ENCODE assay signal across 23 cellular contexts in genomic region chr12:19665105-19665900, GRCh38.
A peak's percentile ranks its signal among the peaks of the same experiment; 100 is the strongest.
DNase-seq lines count a peak whose midpoint lies in the region; ATAC-seq and TF ChIP-seq lines count a peak whose summit lies in the region.
"Had no signal": no experiment of that assay in that cellular context is flagged by ENCODE, and none has a peak within 500 bp of the region (broad histone marks: within the 10 kb centered on the region; RNA-seq: fewer than 3 reads in every experiment).

No MANE protein-coding gene starts in this region.

- intact Hi-C loops in aorta (cut with DNase I): loop anchor here in 1 of 2 donors (5.0 kb wide), 1 partner anchor 47 kb away; no protein-coding TSS in a partner anchor

- no peak for TF ChIP-seq POLR2A in gastroesophageal sphincter (IDR thresholded peaks at IDR 0.05)

- no peaks in the 10 kb centered on the region for H3K27me3 ChIP-seq in gastroesophageal sphincter
- H3K27me3 ChIP-seq in aorta (ENCODE audit: control insufficient read depth in 1 of 2, insufficient read depth in 2 of 2, low read length in 1 of 2): no peaks in the 10 kb centered on the region

- no peak for TF ChIP-seq EP300 in gastroesophageal sphincter (IDR thresholded peaks at IDR 0.05)

- DNase-seq in stimulated activated naive CD8-positive, alpha-beta T cell treated with anti-CD3 and anti-CD28 coated beads, Interleukin-15, amount 100 ng/mL, for 72 hours: no peak
- no peak for DNase-seq in stimulated activated naive CD8-positive, alpha-beta T cell treated with anti-CD3 and anti-CD28 coated beads, Interleukin-15, Interleukin-2, amounts not matched to agents 100 U/mL and 50 U/mL, for 24 hours
- DNase-seq in nephron progenitor cell (no peak), aorta (no peak), NAMALWA (ENCODE audit: low spot score) (no peak), NCI-H1417 (lab: John Stamatoyannopoulos, UW) (no peak), osteocyte (ENCODE audit: extremely low spot score, unreplicated experiment) (no peak)
- DNase-seq: AML-193; EL; MM.1S; NCI-H1092; NCI-H1436 treated with DMSO at 0.1 percent for 48 hours; NCI-H1930; NCI-H226; NCI-H524; NCI-H774; NK-92 treated with Interleukin-12 subunit alpha and Interleukin-12 subunit beta, amount 100 ng/mL, for 24 hours; SHP77 treated with DMSO at 0.1 percent for 48 hours had no signal

- H3K36me3 Mint-ChIP-seq in nephron progenitor cell (ENCODE audit: low read depth): no peaks in the 10 kb centered on the region
- H3K36me3 Mint-ChIP-seq in osteocyte (ENCODE audit: unreplicated experiment): no peaks in the 10 kb centered on the region
- H3K36me3 Mint-ChIP-seq: CD14-positive monocyte had no signal

- H3K4me3 ChIP-seq in gastroesophageal sphincter: no peak overlapping the region
- no peak overlapping the region for H3K4me3 ChIP-seq in aorta (ENCODE audit: low read length in 2 of 2)
- H3K4me3 ChIP-seq: K562 had no signal

- H3K4me1 ChIP-seq in gastroesophageal sphincter (peaks cover 0 to 19% (median 0%) of the 10 kb centered on the region in 3 donors), aorta (ENCODE audit: control insufficient read depth in 1 of 2, insufficient read depth in 2 of 2, low read length in 2 of 2) (peaks cover 0 to 2% of the 10 kb centered on the region in 2 donors)

- H3K4me1 Mint-ChIP-seq in stimulated activated naive CD8-positive, alpha-beta T cell treated with anti-CD3 and anti-CD28 coated beads, Interleukin-15, amount 100 ng/mL, for 72 hours: peaks cover 8% of the 10 kb centered on the region
- no peaks in the 10 kb centered on the region for H3K4me1 Mint-ChIP-seq in nephron progenitor cell
- no peaks in the 10 kb centered on the region for H3K4me1 Mint-ChIP-seq in osteocyte (ENCODE audit: unreplicated experiment)
- H3K4me1 Mint-ChIP-seq: CD14-positive monocyte had no signal

- H3K9me3 ChIP-seq in gastroesophageal sphincter: no peaks in the 10 kb centered on the region
- H3K9me3 ChIP-seq in aorta (ENCODE audit: control insufficient read depth, low read length): no peaks in the 10 kb centered on the region

- no peak for TF ChIP-seq CTCF in gastroesophageal sphincter (IDR thresholded peaks at IDR 0.05)
- TF ChIP-seq CTCF in nephron progenitor cell (IDR thresholded peaks at IDR 0.05): no peak
- no peak for TF ChIP-seq CTCF in osteocyte (IDR thresholded peaks at IDR 0.05)

- H3K4me3 Mint-ChIP-seq in stimulated activated naive CD8-positive, alpha-beta T cell treated with anti-CD3 and anti-CD28 coated beads, Interleukin-15, amount 100 ng/mL, for 72 hours: no peak overlapping the region
- H3K4me3 Mint-ChIP-seq in nephron progenitor cell: no peak overlapping the region
- H3K4me3 Mint-ChIP-seq in osteocyte (ENCODE audit: unreplicated experiment): no peak overlapping the region
- H3K4me3 Mint-ChIP-seq: CD14-positive monocyte had no signal

- H3K27ac ChIP-seq in gastroesophageal sphincter: peak overlapping the region in 2 of 4 donors; percentile 67 to 71
- peak overlapping the region; percentile 16 to 64 for H3K27ac ChIP-seq in aorta (ENCODE audit: low read depth in 1 of 2, low read length in 2 of 2)
- H3K27ac ChIP-seq: RWPE1 had no signal

- 33% methylated on average over 1 of the region's 1 CpG; no CpG with 5 or more reads in 1 of the 2 donors for WGBS in gastroesophageal sphincter (ENCODE audit: low coverage in 1 of 2), 2 donors
- whole genome bisulfite sequencing in aorta, 2 donors: 9 to 11% methylated on average over 1 of the region's 1 CpG

- H3K27ac Mint-ChIP-seq in stimulated activated naive CD8-positive, alpha-beta T cell treated with anti-CD3 and anti-CD28 coated beads, Interleukin-15, amount 100 ng/mL, for 72 hours: no peak overlapping the region
- H3K27ac Mint-ChIP-seq in nephron progenitor cell (peak overlapping the region; percentile 17), osteocyte (ENCODE audit: unreplicated experiment) (no peak overlapping the region)

- H3K27me3 Mint-ChIP-seq in stimulated activated naive CD8-positive, alpha-beta T cell treated with anti-CD3 and anti-CD28 coated beads, Interleukin-15, amount 100 ng/mL, for 72 hours: no peaks in the 10 kb centered on the region
- H3K27me3 Mint-ChIP-seq in nephron progenitor cell (ENCODE audit: low read depth, poor library complexity) (peaks cover 6% of the 10 kb centered on the region), osteocyte (ENCODE audit: unreplicated experiment) (no peaks in the 10 kb centered on the region)

- H3K9me3 Mint-ChIP-seq in stimulated activated naive CD8-positive, alpha-beta T cell treated with anti-CD3 and anti-CD28 coated beads, Interleukin-15, amount 100 ng/mL, for 72 hours: peaks cover 0 to 10% of the 10 kb centered on the region in 2 donors
- H3K9me3 Mint-ChIP-seq in nephron progenitor cell (no peaks in the 10 kb centered on the region), osteocyte (ENCODE audit: unreplicated experiment) (no peaks in the 10 kb centered on the region)

- peak; percentile 23 for ATAC-seq in stimulated activated naive CD8-positive, alpha-beta T cell treated with anti-CD3 and anti-CD28 coated beads, Interleukin-15, amount 100 ng/mL, for 72 hours
- ATAC-seq in stimulated activated naive CD8-positive, alpha-beta T cell treated with anti-CD3 and anti-CD28 coated beads, Interleukin-15, Interleukin-2, amounts not matched to agents 100 U/mL and 50 U/mL, for 24 hours: no peak
- ATAC-seq in gastroesophageal sphincter: peak; percentile 57
- peak; percentile 67 for ATAC-seq in aorta (ENCODE audit: low FRiP score)
- ATAC-seq: HCT116, K562 had no signal

- H3K36me3 ChIP-seq in gastroesophageal sphincter: no peaks in the 10 kb centered on the region
- no peaks in the 10 kb centered on the region for H3K36me3 ChIP-seq in aorta (ENCODE audit: control insufficient read depth in 1 of 2, insufficient read depth in 2 of 2, low read length in 1 of 2)
